24 cellular contexts compared by ENCODE assay signal in genomic region chr9:72648811-72649414, GRCh38.
DNase-seq lines count a peak whose midpoint lies in the region; ATAC-seq, FAIRE-seq and TF ChIP-seq lines count a peak whose summit lies in the region.
"Had no signal": no experiment of that assay in that cellular context is flagged by ENCODE, and none has a peak within 500 bp of the region (broad histone marks: within the 10 kb centered on the region; RNA-seq: fewer than 3 reads in every experiment).

No MANE protein-coding gene starts in this region.

- DNase-seq in H54 (ENCODE audit: insufficient read length, low spot score) (no peak), MV-4-11 (lab: John Stamatoyannopoulos, UW) (peak; percentile 47), endodermal cell (no peak), prostate gland (ENCODE audit: low spot score) (peak; percentile 55), NCI-H774 (lab: John Stamatoyannopoulos, UW) (no peak)
- no peak for DNase-seq in stimulated activated naive CD4-positive, alpha-beta T cell treated with Interleukin-2 at 50 U/mL for 16 hours (lab: John Stamatoyannopoulos, UW)
- no peak for DNase-seq in activated CD4-positive, alpha-beta T cell treated with anti-CD3 and anti-CD28 coated beads, Interleukin-2, amount 50 U/mL, for 4 hours
- DNase-seq: activated CD4-positive, alpha-beta T cell treated with anti-CD3 and anti-CD28 coated beads, Interleukin-2, amount 10 ng/mL, durations not matched to agents 24 days and 14 days; activated naive CD8-positive, alpha-beta T cell treated with anti-CD3 and anti-CD28 coated beads for 36 hours; DMS79 treated with DMSO at 0.1 percent for 48 hours; effector memory CD8-positive, alpha-beta T cell; heart left ventricle; KBM-7; left lung; mucosa of descending colon; NCI-H1048; NCI-H1930; NK-92 treated with Interleukin-12 subunit alpha and Interleukin-12 subunit beta, amount 100 ng/mL, for 24 hours; stimulated activated CD4-positive, alpha-beta T cell treated with anti-CD3 and anti-CD28 coated beads, Interleukin-4, amount 100 ng/mL, for 4 hours; upper lobe of right lung had no signal

- FAIRE-seq in H54 (lab: Jason Lieb, UNC) = peak; percentile 93

- peaks cover 4% of the 10 kb centered on the region for H3K4me1 Mint-ChIP-seq in endodermal cell
- H3K4me1 Mint-ChIP-seq: activated CD4-positive, alpha-beta T cell treated with anti-CD3 and anti-CD28 coated beads, Interleukin-2, amount 10 ng/mL, durations not matched to agents 24 days and 14 days; activated naive CD8-positive, alpha-beta T cell treated with anti-CD3 and anti-CD28 coated beads for 36 hours; activated T-helper 17 cell treated with anti-CD3 and anti-CD28 coated beads, Interleukin-2, amount 50 U/mL, for 72 hours had no signal

- intact Hi-C loops in prostate gland (cut with DNase I) = no loop called here

- H3K9me3 ChIP-seq in endodermal cell (ENCODE audit: control insufficient read depth, low read length) (no peaks in the 10 kb centered on the region), prostate gland (no peaks in the 10 kb centered on the region)
- H3K9me3 ChIP-seq: heart left ventricle, left lung, mucosa of descending colon, neutrophil, upper lobe of right lung had no signal

- H3K4me1 ChIP-seq in endodermal cell (ENCODE audit: control insufficient read depth, insufficient read depth, low read length) (no peaks in the 10 kb centered on the region), prostate gland (replicated peaks) (no peaks in the 10 kb centered on the region)
- H3K4me1 ChIP-seq: left lung, upper lobe of right lung had no signal

- H3K9ac ChIP-seq in endodermal cell (ENCODE audit: extremely low read depth, low read length, poor library complexity, severe bottlenecking) = no peak overlapping the region

- 49 to 69% methylated on average over 3 to 4 of the region's 4 CpGs for WGBS in endodermal cell (ENCODE audit: insufficient coverage in 1 of 2, insufficient read length in 1 of 2), 2 experiments
- WGBS in prostate gland = 28% methylated on average over 4 of the region's 4 CpGs

- H3K36me3 ChIP-seq in endodermal cell (ENCODE audit: control insufficient read depth, insufficient read depth, low read length) = no peaks in the 10 kb centered on the region
- no peaks in the 10 kb centered on the region for H3K36me3 ChIP-seq in prostate gland
- H3K36me3 ChIP-seq: heart left ventricle, left lung, neutrophil, upper lobe of right lung had no signal

- H3K27ac Mint-ChIP-seq in endodermal cell = no peak overlapping the region
- H3K27ac Mint-ChIP-seq: activated CD4-positive, alpha-beta T cell treated with anti-CD3 and anti-CD28 coated beads, Interleukin-2, amount 10 ng/mL, durations not matched to agents 24 days and 14 days; activated naive CD8-positive, alpha-beta T cell treated with anti-CD3 and anti-CD28 coated beads for 36 hours; activated T-helper 17 cell treated with anti-CD3 and anti-CD28 coated beads, Interleukin-2, amount 50 U/mL, for 72 hours; effector memory CD8-positive, alpha-beta T cell had no signal

- H3K4me3 ChIP-seq in endodermal cell (ENCODE audit: low read length) = no peak overlapping the region
- H3K4me3 ChIP-seq in prostate gland = no peak overlapping the region
- H3K4me3 ChIP-seq: heart left ventricle, left lung, mucosa of descending colon, upper lobe of right lung had no signal

- H3K9me3 Mint-ChIP-seq in endodermal cell = no peaks in the 10 kb centered on the region
- H3K9me3 Mint-ChIP-seq: activated CD4-positive, alpha-beta T cell treated with anti-CD3 and anti-CD28 coated beads, Interleukin-2, amount 10 ng/mL, durations not matched to agents 24 days and 14 days; activated naive CD8-positive, alpha-beta T cell treated with anti-CD3 and anti-CD28 coated beads for 36 hours; activated T-helper 17 cell treated with anti-CD3 and anti-CD28 coated beads, Interleukin-2, amount 50 U/mL, for 72 hours; effector memory CD8-positive, alpha-beta T cell had no signal

- H3K4me3 Mint-ChIP-seq in endodermal cell = no peak overlapping the region
- H3K4me3 Mint-ChIP-seq: activated CD4-positive, alpha-beta T cell treated with anti-CD3 and anti-CD28 coated beads, Interleukin-2, amount 10 ng/mL, durations not matched to agents 24 days and 14 days; activated naive CD8-positive, alpha-beta T cell treated with anti-CD3 and anti-CD28 coated beads for 36 hours; activated T-helper 17 cell treated with anti-CD3 and anti-CD28 coated beads, Interleukin-2, amount 50 U/mL, for 72 hours; effector memory CD8-positive, alpha-beta T cell had no signal

- no peak for TF ChIP-seq POLR2A in H54 (IDR thresholded peaks at IDR 0.05; ENCODE audit: low read depth, low read length)
- TF ChIP-seq POLR2A in prostate gland (IDR thresholded peaks at IDR 0.05) = no peak

- H3K27ac ChIP-seq in endodermal cell (ENCODE audit: low read depth, low read length) = peak overlapping the region; percentile 28
- no peak overlapping the region for H3K27ac ChIP-seq in prostate gland
- H3K27ac ChIP-seq: heart left ventricle, left lung, neutrophil, upper lobe of right lung had no signal

- H3K27me3 Mint-ChIP-seq in endodermal cell (ENCODE audit: insufficient read depth) = no peaks in the 10 kb centered on the region

- TF ChIP-seq CTCF in endodermal cell (conservative IDR thresholded peaks at IDR 0.05) (no peak), prostate gland (IDR thresholded peaks at IDR 0.05) (no peak)

- no peaks in the 10 kb centered on the region for H3K36me3 Mint-ChIP-seq in endodermal cell (ENCODE audit: low read depth)
- H3K36me3 Mint-ChIP-seq: activated naive CD8-positive, alpha-beta T cell treated with anti-CD3 and anti-CD28 coated beads for 36 hours had no signal

- H3K27me3 ChIP-seq in endodermal cell (ENCODE audit: control insufficient read depth, insufficient read depth, low read length, poor library complexity, severe bottlenecking) = no peaks in the 10 kb centered on the region
- H3K27me3 ChIP-seq in prostate gland (replicated peaks; ENCODE audit: insufficient read depth) = no peaks in the 10 kb centered on the region
- H3K27me3 ChIP-seq: heart left ventricle, left lung, neutrophil, upper lobe of right lung had no signal

- no peak for ATAC-seq in HG03039 (IDR thresholded peaks at IDR 0.05; ENCODE audit: unreplicated experiment)
- ATAC-seq: activated T-helper 17 cell treated with anti-CD3 and anti-CD28 coated beads, Interleukin-2, amount 50 U/mL, for 72 hours; effector memory CD8-positive, alpha-beta T cell; heart left ventricle; left lung; mucosa of descending colon; Right ventricle myocardium inferior; upper lobe of right lung had no signal

Comparison
In these comparisons a context has a peak if more than half of its experiments do, and no peak if none do; other contexts are left out.
1. DNase-seq: peak in MV-4-11 (single experiment) and prostate gland (single experiment); none in H54 (single experiment), endodermal cell (single experiment), stimulated activated naive CD4-positive, alpha-beta T cell treated with Interleukin-2 at 50 U/mL for 16 hours (single experiment), NCI-H774 (single experiment) and activated CD4-positive, alpha-beta T cell treated with anti-CD3 and anti-CD28 coated beads, Interleukin-2, amount 50 U/mL, for 4 hours (0 of 2).